Comparison of ENCODE assay signal across 8 cellular contexts in the genomic region with DNA sequence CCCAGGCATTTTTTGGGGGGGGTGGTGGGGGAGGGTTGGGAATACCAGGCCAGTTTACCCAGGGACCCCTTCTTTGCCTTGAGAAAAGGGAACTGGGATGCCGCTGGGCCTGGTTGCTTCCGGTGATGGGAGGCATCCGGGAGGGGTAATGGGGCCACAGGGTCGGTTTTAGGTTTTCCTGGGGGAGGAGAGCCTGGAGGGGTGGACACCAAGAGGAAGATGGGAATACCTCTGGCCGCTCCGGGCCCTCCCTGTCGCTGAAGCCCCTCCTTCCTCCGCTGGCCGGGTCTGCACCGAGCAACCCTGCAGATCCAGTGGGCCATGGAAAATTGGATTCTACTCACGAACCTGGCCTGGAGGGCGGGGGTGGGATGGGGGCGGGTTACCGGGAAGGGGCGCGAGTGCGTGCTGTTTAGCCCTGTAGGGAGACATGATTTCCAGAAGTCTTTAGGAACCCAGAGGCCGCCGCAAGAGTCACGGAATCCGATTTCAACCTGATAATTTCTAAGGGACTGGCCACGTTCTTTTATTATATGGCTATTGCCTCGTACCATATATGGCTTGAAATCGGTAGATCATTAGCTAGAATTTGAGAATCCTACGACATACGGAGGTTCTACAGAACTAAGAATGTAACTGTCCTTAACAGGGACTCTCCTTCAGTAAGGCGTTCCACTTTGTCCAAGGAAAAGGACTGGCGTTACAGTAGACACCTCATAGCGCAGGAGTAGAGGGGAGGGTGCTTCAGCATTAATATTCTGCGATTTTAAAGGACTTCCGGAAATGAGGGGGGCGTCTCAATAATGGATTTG. TPM values are rescaled to one million over a fixed set of nuclear protein-coding genes. Genes with fewer than 3 reads are reported as not detected.
DNase-seq lines count a peak whose midpoint lies in the region; ATAC-seq, FAIRE-seq and TF ChIP-seq lines count a peak whose summit lies in the region.

No MANE protein-coding gene starts in this region.

- H3K4me2 ChIP-seq in astrocyte (ENCODE audit: low read length) (peak overlapping the region; percentile 91), hepatocyte (peak overlapping the region; percentile 87)

- H3K36me3 ChIP-seq in astrocyte (ENCODE audit: insufficient read depth, low read length) (peaks cover 14% of the 10 kb centered on the region), hepatocyte (replicated peaks; ENCODE audit: insufficient read depth, low read depth) (no peaks in the 10 kb centered on the region), psoas muscle (ENCODE audit: insufficient read depth in 1 of 2, low read depth in 1 of 2) (peaks cover 0 to 10% of the 10 kb centered on the region in 2 donors)

- intact Hi-C loops in psoas muscle (cut with DNase I), result loop anchor here in 1 of 2 donors (5.0 kb wide), 1 partner anchor 120 kb away; the partner anchor contains the start of gene MYCBP

- POLR2A ChIA-PET in GM10248 (lab: Yijun Ruan, JAX), result no interaction called here

- peak overlapping the region; percentile 67 for H3K27ac Mint-ChIP-seq in astrocyte (ENCODE audit: unreplicated experiment)

- H3K9me3 ChIP-seq in astrocyte (ENCODE audit: insufficient read depth, low read depth, low read length) (no peaks in the 10 kb centered on the region), hepatocyte (ENCODE audit: low read depth) (no peaks in the 10 kb centered on the region), psoas muscle (no peaks in the 10 kb centered on the region)

- FAIRE-seq in astrocyte (lab: Jason Lieb, UNC), result no peak

- ATAC-seq in psoas muscle, result peak in 3 of 4 donors; percentile 23 to 36 (median 34)
- no peak for ATAC-seq in GM18517 (IDR thresholded peaks at IDR 0.05; ENCODE audit: unreplicated experiment)

- peak overlapping the region; percentile 95 for H3K4me3 ChIP-seq in astrocyte (ENCODE audit: insufficient read depth, low read depth, low read length)
- peak overlapping the region; percentile 84 for H3K4me3 ChIP-seq in hepatocyte
- H3K4me3 ChIP-seq in psoas muscle, result peak overlapping the region; percentile 97

- WGBS in hepatocyte (ENCODE audit: low lambda C conversion rate, missing lambda C conversion rate), result 1% methylated on average over 19 of the region's 32 CpGs
- WGBS in psoas muscle, 3 donors, result 1 to 3% (median 2%) methylated on average over 28 to 32 of the region's 32 CpGs

- H3K27me3 ChIP-seq in astrocyte (ENCODE audit: insufficient read depth, low read length), result no peaks in the 10 kb centered on the region
- no peaks in the 10 kb centered on the region for H3K27me3 ChIP-seq in hepatocyte
- no peaks in the 10 kb centered on the region for H3K27me3 ChIP-seq in psoas muscle (ENCODE audit: insufficient read depth in 3 of 3, low read length in 2 of 3)

- CTCF ChIA-PET in GM10248 (lab: Yijun Ruan, JAX), result interaction anchor here (1.1 to 1.8 kb wide), 2 partner anchors 9 to 11 kb away, joined by 3 to 6 read pairs; no protein-coding TSS in a partner anchor

- H3K36me3 Mint-ChIP-seq in astrocyte (ENCODE audit: low read depth, unreplicated experiment), result peaks cover 10% of the 10 kb centered on the region

- DNase-seq in AG20443 (ENCODE audit: low spot score) (peak; percentile 54), GM20000 (ENCODE audit: low spot score) (peak; percentile 13), NCI-H526 treated with DMSO at 0.1 percent for 48 hours (lab: John Stamatoyannopoulos, UW) (peak; percentile 45), astrocyte (ENCODE audit: low read depth) (peak; percentile 16), hepatocyte (ENCODE audit: low spot score) (peak; percentile 74), psoas muscle (peak in 1 of 2 donors; percentile 34), GM10248 (ENCODE audit: extremely low spot score) (no peak)

- H3K27me3 Mint-ChIP-seq in astrocyte (ENCODE audit: low read depth, unreplicated experiment), result no peaks in the 10 kb centered on the region

- H4K20me1 ChIP-seq in astrocyte (ENCODE audit: insufficient read depth, low read length), result peaks cover 54% of the 10 kb centered on the region
- peaks cover 51% of the 10 kb centered on the region for H4K20me1 ChIP-seq in hepatocyte (ENCODE audit: insufficient read depth, poor library complexity, severe bottlenecking)

- H3K27ac ChIP-seq in astrocyte (ENCODE audit: low read depth, low read length), result peak overlapping the region; percentile 91
- peak overlapping the region; percentile 96 for H3K27ac ChIP-seq in hepatocyte
- peak overlapping the region; percentile 94 for H3K27ac ChIP-seq in psoas muscle

- no peak for TF ChIP-seq CTCF in GM20000 (IDR thresholded peaks at IDR 0.05; ENCODE audit: extremely low read depth, missing control alignments)
- no peak for TF ChIP-seq CTCF in astrocyte (IDR thresholded peaks at IDR 0.05; ENCODE audit: insufficient read depth, low read depth, low read length)
- no peak for TF ChIP-seq CTCF in hepatocyte (IDR thresholded peaks at IDR 0.05; ENCODE audit: poor library complexity)
- no peak for TF ChIP-seq CTCF in psoas muscle (IDR thresholded peaks at IDR 0.05)
- TF ChIP-seq CTCF in GM10248 (IDR thresholded peaks at IDR 0.05; ENCODE audit: control extremely low read depth, extremely low read depth, low read depth, missing control alignments), result no peak

- no peaks in the 10 kb centered on the region for H3K9me3 Mint-ChIP-seq in astrocyte (ENCODE audit: unreplicated experiment)

- peaks cover 32% of the 10 kb centered on the region for H3K4me1 ChIP-seq in astrocyte (ENCODE audit: insufficient read depth, low read length)
- peaks cover 13% of the 10 kb centered on the region for H3K4me1 ChIP-seq in hepatocyte (ENCODE audit: insufficient read depth)
- H3K4me1 ChIP-seq in psoas muscle, result peaks cover 26% of the 10 kb centered on the region

- peaks cover 31% of the 10 kb centered on the region for H3K4me1 Mint-ChIP-seq in astrocyte (ENCODE audit: low read depth, unreplicated experiment)

- H3K9ac ChIP-seq in astrocyte (ENCODE audit: low read length), result peak overlapping the region; percentile 90

- peaks cover 59% of the 10 kb centered on the region for H3K79me2 ChIP-seq in astrocyte (ENCODE audit: insufficient read depth, low read length)
- H3K79me2 ChIP-seq in hepatocyte, result peaks cover 57% of the 10 kb centered on the region

- peak overlapping the region; percentile 97 for H3K4me3 Mint-ChIP-seq in astrocyte (ENCODE audit: unreplicated experiment)

- H2AFZ ChIP-seq in astrocyte (ENCODE audit: low read depth, low read length) (no peak overlapping the region), hepatocyte (peak overlapping the region; percentile 38)

- H3K9me2 ChIP-seq in hepatocyte (replicated peaks; ENCODE audit: insufficient read depth), result no peaks in the 10 kb centered on the region

RNA-seq across cellular contexts. Expression of gene AKIRIN1, which starts 0.8 kb away (rescaled TPM):
- 152 and 156 TPM in 2 replicates for total RNA-seq in astrocyte
- 75.1 and 81.9 TPM in 2 replicates for total RNA-seq in hepatocyte
- polyA plus RNA-seq in hepatocyte, result 70.7 and 77.3 TPM in 2 replicates
- total RNA-seq in psoas muscle, result 10 to 100 TPM; 20.0 to 41.7 (median 35.0) TPM
- polyA plus RNA-seq in psoas muscle, result 10 to 100 TPM; 27.6 to 65.3 (median 32.8) TPM

RNA-seq across cellular contexts. Expression of gene NDUFS5, which starts 34.3 kb away (rescaled TPM):
- 313 and 360 TPM in 2 replicates for total RNA-seq in astrocyte
- total RNA-seq in hepatocyte, result 449 and 465 TPM in 2 replicates
- polyA plus RNA-seq in hepatocyte, result 535 and 547 TPM in 2 replicates
- total RNA-seq in psoas muscle, result 100 to 1,000 TPM; 276 to 407 (median 350) TPM
- polyA plus RNA-seq in psoas muscle, result 100 to 1,000 TPM; 629 to 910 (median 836) TPM

RNA-seq across cellular contexts. Expression of gene RHBDL2, which starts 50.2 kb away (rescaled TPM):
- total RNA-seq in astrocyte (not detected in 2 replicates), hepatocyte (0.57 TPM in 1 of 2 replicates, not detected in the other), psoas muscle (not detected)
- polyA plus RNA-seq in hepatocyte (0.77 and 1.4 TPM in 2 replicates), psoas muscle (under 1 TPM; 0.09 to 0.31 (median 0.16) TPM)
